8 cellular contexts compared by ENCODE assay signal in genomic region chr2:183124222-183124956, GRCh38. TPM values are rescaled to one million over a fixed set of nuclear protein-coding genes. Genes with fewer than 3 reads are reported as not detected.
DNase-seq lines count a peak whose midpoint lies in the region; ATAC-seq and TF ChIP-seq lines count a peak whose summit lies in the region.

Gene NUP35, plus strand, starts transcription at chr2:183124443. Its CDS starts 15 bp downstream, at chr2:183124458.

- TF ChIP-seq CTCF in AG04450 (IDR thresholded peaks at IDR 0.05; ENCODE audit: low read depth, low read length) = no peak
- no peak for TF ChIP-seq CTCF in activated B cell treated with CpG ODN at 0.5 μM for 24 hours (IDR thresholded peaks at IDR 0.05)
- no peak for TF ChIP-seq CTCF in spleen (IDR thresholded peaks at IDR 0.05 in 8 of 11, conservative IDR thresholded peaks at IDR 0.05 in 3 of 11)

- peak within 1 kb of the TSS; percentile 95 for H3K27ac Mint-ChIP-seq in activated B cell treated with CpG ODN at 0.5 μM for 24 hours

- peaks cover 29% of the 10 kb centered on the region for H3K4me1 Mint-ChIP-seq in activated B cell treated with CpG ODN at 0.5 μM for 24 hours

- H3K4me3 Mint-ChIP-seq in activated B cell treated with CpG ODN at 0.5 μM for 24 hours = peak within 1 kb of the TSS; percentile 96

- DNase-seq in AG04450 (ENCODE audit: low read depth, low spot score) (peak; percentile 78), NCI-H345 (lab: John Stamatoyannopoulos, UW) (peak; percentile 97), activated B cell treated with CpG ODN at 0.5 μM for 24 hours (peak; percentile 70), caudate nucleus (lab: John Stamatoyannopoulos, UW) (peak; percentile 34 to 95 (median 80)), inferior parietal cortex (ENCODE audit: extremely low spot score) (peak; percentile 99), spleen (peak; percentile 92)

- H3K4me1 ChIP-seq in spleen = peaks cover 0 to 37% (median 19%) of the 10 kb centered on the region in 6 donors

- intact Hi-C loops in activated B cell treated with CpG ODN at 0.5 μM for 24 hours (cut with micrococcal nuclease) (loop anchor here (1.0 to 5.0 kb wide), 4 partner anchors 46 to 1232 kb away; partner anchors contain the start of genes DNAJC10, DUSP19 and ITPRID2), spleen (cut with DNase I; ENCODE audit: low total_unique reads) (no loop called here)

- CTCF ChIA-PET in AG04450 (lab: Charles Lee) = no interaction called here
- CTCF ChIA-PET in activated B cell treated with CpG ODN at 0.5 μM for 24 hours (lab: Charles Lee) = interaction anchor here (0.8 to 0.9 kb wide), 2 partner anchors 32 to 530 kb away, joined by 3 read pairs; no protein-coding TSS in a partner anchor

- peaks cover 25% of the 10 kb centered on the region for H3K36me3 Mint-ChIP-seq in activated B cell treated with CpG ODN at 0.5 μM for 24 hours (ENCODE audit: low read depth)

- no peaks in the 10 kb centered on the region for H3K9me3 Mint-ChIP-seq in activated B cell treated with CpG ODN at 0.5 μM for 24 hours

- peak within 1 kb of the TSS; percentile 74 for H3K4me3 ChIP-seq in AG04450 (ENCODE audit: low read depth, low read length)
- peak within 1 kb of the TSS; percentile 74 to 98 (median 85) for H3K4me3 ChIP-seq in spleen

- peaks cover 0 to 12% (median 0%) of the 10 kb centered on the region in 6 donors for H3K36me3 ChIP-seq in spleen

- TF ChIP-seq POLR2A in GM18951 (IDR thresholded peaks at IDR 0.05; ENCODE audit: extremely low read depth, insufficient read depth, insufficient read length) = peak; percentile 70
- TF ChIP-seq POLR2A in spleen (IDR thresholded peaks at IDR 0.05) = no peak

- H3K27ac ChIP-seq in AG04450 (ENCODE audit: low read depth, low read length) (peak within 1 kb of the TSS; percentile 94), caudate nucleus (ENCODE audit: low read depth, low read length) (peak within 1 kb of the TSS; percentile 93), spleen (peak within 1 kb of the TSS; percentile 71 to 92 (median 87))

- WGBS in spleen, 5 donors = 0 to 1% (median 0%) methylated on average over 31 to 43 of the region's 43 CpGs

- ATAC-seq in HG03196 (IDR thresholded peaks at IDR 0.05; ENCODE audit: unreplicated experiment) (peak; percentile 89), activated B cell treated with CpG ODN at 0.5 μM for 24 hours (ENCODE audit: low read depth) (peak; percentile 96)

- in situ Hi-C loops in GM18951 (cut with MboI; ENCODE audit: low sequenced_read_pairs, unreplicated experiment) = no loop called here

- H3K9me3 ChIP-seq in AG04450 (ENCODE audit: control insufficient read depth, insufficient read depth, low read length) (no peaks in the 10 kb centered on the region), spleen (no peaks in the 10 kb centered on the region)

- H3K27me3 ChIP-seq in AG04450 (ENCODE audit: control insufficient read depth, insufficient read depth, low read length) (no peaks in the 10 kb centered on the region), spleen (replicated peaks in 1 of 7) (no peaks in the 10 kb centered on the region)

- POLR2A ChIA-PET in AG04450 (lab: Yijun Ruan, JAX) (no interaction called here), activated B cell treated with CpG ODN at 0.5 μM for 24 hours (lab: Charles Lee) (interaction anchor here (0.8 to 1.5 kb wide), 5 partner anchors 35 to 1233 kb away, joined by 3 to 4 read pairs (median 3); partner anchors contain the start of genes DNAJC10 and ITPRID2)

- peaks cover 11% of the 10 kb centered on the region for H3K27me3 Mint-ChIP-seq in activated B cell treated with CpG ODN at 0.5 μM for 24 hours

RNA-seq across cellular contexts. Expression of gene NUP35, which starts in this region (rescaled TPM):
- polyA plus RNA-seq in AG04450 (2011; rRNA removed) (8.7 and 10.5 TPM in 2 replicates), spleen (1 to 10 TPM; 6.3 to 8.5 (median 7.9) TPM)
- polyA minus RNA-seq in AG04450 (2011; rRNA and poly(A)+ RNA removed) = 6.8 and 7.1 TPM in 2 replicates
- total RNA-seq in activated B cell treated with CpG ODN at 0.5 μM for 24 hours (19.6 and 25.1 TPM in 2 replicates), spleen (10 to 100 TPM; 11.6 to 19.0 (median 16.4) TPM)

Comparison
In these comparisons a context has a peak if more than half of its experiments do, and no peak if none do; other contexts are left out.
1. Peak in every context shown above with its lines: DNase-seq, ATAC-seq, H3K4me3 ChIP-seq and H3K27ac ChIP-seq.